Comparison of ENCODE assay signal across 25 cellular contexts in genomic region chr10:87875929-87876571, GRCh38. TPM values are rescaled to one million over a fixed set of nuclear protein-coding genes. Genes with fewer than 3 reads are reported as not detected.
DNase-seq lines count a peak whose midpoint lies in the region; ATAC-seq, FAIRE-seq and TF ChIP-seq lines count a peak whose summit lies in the region.
"Had no signal": no experiment of that assay in that cellular context is flagged by ENCODE, and none has a peak within 500 bp of the region (broad histone marks: within the 10 kb centered on the region; RNA-seq: fewer than 3 reads in every experiment).

No MANE protein-coding gene starts in this region.

- H3K9ac ChIP-seq in DND-41 (ENCODE audit: low read depth, low read length) (no peak overlapping the region), Loucy (ENCODE audit: low read depth, low read length, poor library complexity, severe bottlenecking) (peak overlapping the region; percentile 96)

- no peak for DNase-seq in DND-41
- peak; percentile 23 for DNase-seq in cerebellum (ENCODE audit: low spot score)
- DNase-seq in pancreas: no peak
- no peak for DNase-seq in NAMALWA (ENCODE audit: low spot score)
- DNase-seq in MV-4-11 (lab: John Stamatoyannopoulos, UW): no peak
- no peak for DNase-seq in NCI-H2107 treated with DMSO at 0.1 percent for 48 hours (lab: John Stamatoyannopoulos, UW; ENCODE audit: unreplicated experiment)
- DNase-seq: activated CD4-positive, alpha-beta T cell treated with anti-CD3 and anti-CD28 coated beads, Interleukin-2, amount 10 ng/mL, durations not matched to agents 7 days and 5 days; activated CD8-positive, alpha-beta memory T cell treated with anti-CD3 and anti-CD28 coated beads, Interleukin-2, amount 10 ng/mL, durations not matched to agents 7 days and 5 days; activated naive CD4-positive, alpha-beta T cell treated with anti-CD3 and anti-CD28 coated beads for 36 hours; anterior cingulate cortex; CD4-positive, alpha-beta memory T cell; DMS153; GDM1; left colon; naive thymus-derived CD4-positive, alpha-beta T cell; NCI-H1694; NCI-H2171; NCI-H524; NK-92 treated with Interleukin-12 subunit alpha and Interleukin-12 subunit beta, amount 100 ng/mL, for 24 hours; nucleus accumbens; testis had no signal

- H3K9me2 ChIP-seq in Loucy (replicated peaks; ENCODE audit: low read depth, low read length): no peaks in the 10 kb centered on the region

- peak; percentile 87 for FAIRE-seq in pancreas (lab: Jason Lieb, UNC)
- FAIRE-seq: endothelial cell of umbilical vein had no signal

- no peak overlapping the region for H2AFZ ChIP-seq in DND-41 (ENCODE audit: low read depth, low read length)
- no peak overlapping the region for H2AFZ ChIP-seq in Loucy (ENCODE audit: low read length)

- H3K4me3 ChIP-seq in DND-41 (ENCODE audit: low read depth in 1 of 2, low read length in 2 of 2): no peak overlapping the region
- peak overlapping the region; percentile 74 for H3K4me3 ChIP-seq in Loucy (ENCODE audit: low read length, poor library complexity, severe bottlenecking)
- no peak overlapping the region for H3K4me3 ChIP-seq in pancreas
- H3K4me3 ChIP-seq: testis had no signal

- peak overlapping the region; percentile 79; the same call in 1 of the 2 replicates for H3K4me2 ChIP-seq in DND-41 (ENCODE audit: insufficient read depth, low read length)
- H3K4me2 ChIP-seq in Loucy (ENCODE audit: low read depth, low read length, poor library complexity, severe bottlenecking): peak overlapping the region; percentile 85

- ATAC-seq in DND-41 (ENCODE audit: insufficient read depth, low read depth) (no peak), pancreas (peak in 3 of 4 donors; percentile 55 to 60 (median 60))
- ATAC-seq: activated CD8-positive, alpha-beta memory T cell treated with anti-CD3 and anti-CD28 coated beads, Interleukin-2, amount 10 ng/mL, durations not matched to agents 7 days and 5 days; left colon; naive thymus-derived CD4-positive, alpha-beta T cell; Panc1; stimulated activated effector memory CD8-positive, alpha-beta T cell treated with anti-CD3 and anti-CD28 coated beads, Interleukin-12 subunit alpha, Interleukin-12 subunit beta, amount 100 ng/mL, for 72 hours had no signal

- TF ChIP-seq CTCF in DND-41 (IDR thresholded peaks at IDR 0.05; ENCODE audit: borderline replicate concordance, extremely low read depth, low read length, poor library complexity, severe bottlenecking) (no peak), Loucy (conservative IDR thresholded peaks at IDR 0.05; ENCODE audit: low read length) (no peak), pancreas (IDR thresholded peaks at IDR 0.05) (no peak)

- peaks cover 25% of the 10 kb centered on the region; the same call in 1 of the 2 replicates for H3F3A ChIP-seq in Loucy (ENCODE audit: low read depth)

- H3K27ac ChIP-seq in DND-41 (ENCODE audit: low read length): no peak overlapping the region
- peak overlapping the region in 1 of 4 donors; percentile 15 for H3K27ac ChIP-seq in pancreas
- H3K27ac ChIP-seq: testis had no signal

- H3K4me1 ChIP-seq in DND-41 (ENCODE audit: insufficient read depth, low read length) (peaks cover 55% of the 10 kb centered on the region), Loucy (ENCODE audit: insufficient read depth, low read length, poor library complexity, severe bottlenecking) (peaks cover 81% of the 10 kb centered on the region), pancreas (peaks cover 25 to 42% (median 28%) of the 10 kb centered on the region in 3 donors)

- intact Hi-C loops in pancreas (cut with DNase I): no loop called here

- peaks cover 36% of the 10 kb centered on the region for H4K20me1 ChIP-seq in DND-41 (ENCODE audit: insufficient read depth, low read length)
- peaks cover 52% of the 10 kb centered on the region for H4K20me1 ChIP-seq in Loucy (ENCODE audit: insufficient read depth, low read length, poor library complexity, severe bottlenecking)

- WGBS in pancreas, 2 donors: 15% methylated on average over 4 of the region's 4 CpGs

- peaks cover 100% of the 10 kb centered on the region for H3K79me2 ChIP-seq in DND-41 (ENCODE audit: insufficient read depth, low read length)
- peaks cover 97% of the 10 kb centered on the region for H3K79me2 ChIP-seq in Loucy (ENCODE audit: insufficient read depth, low read length)

- peaks cover 4% of the 10 kb centered on the region for H3K9me3 ChIP-seq in DND-41 (ENCODE audit: insufficient read depth, low read length, severe bottlenecking)
- no peaks in the 10 kb centered on the region for H3K9me3 ChIP-seq in Loucy (ENCODE audit: insufficient read depth, low read depth, low read length)
- no peaks in the 10 kb centered on the region for H3K9me3 ChIP-seq in pancreas
- H3K9me3 ChIP-seq: testis had no signal

- peaks cover 89% of the 10 kb centered on the region for H3K36me3 ChIP-seq in DND-41 (ENCODE audit: insufficient read depth, low read length)
- peaks cover 11% of the 10 kb centered on the region for H3K36me3 ChIP-seq in Loucy (ENCODE audit: insufficient read depth, low read length)
- H3K36me3 ChIP-seq in pancreas: no peaks in the 10 kb centered on the region

- H3K27me3 ChIP-seq in DND-41 (ENCODE audit: insufficient read depth, low read length, poor library complexity) (no peaks in the 10 kb centered on the region), Loucy (ENCODE audit: insufficient read depth, low read length, poor library complexity, severe bottlenecking) (no peaks in the 10 kb centered on the region), pancreas (no peaks in the 10 kb centered on the region)
- H3K27me3 ChIP-seq: testis had no signal

RNA-seq across cellular contexts. Expression of gene PTEN, which starts 12.6 kb away (rescaled TPM):
- total RNA-seq in cerebellum (220 TPM), pancreas (10 to 100 TPM; 30.6 to 64.1 (median 46.0) TPM)
- 10 to 100 TPM; 19.2 to 19.3 TPM for polyA plus RNA-seq in pancreas

RNA-seq across cellular contexts. Expression of gene KLLN, which starts 12.7 kb away (rescaled TPM):
- total RNA-seq in cerebellum: 0.82 TPM
- under 1 TPM; 0.09 to 0.35 (median 0.26) TPM for total RNA-seq in pancreas
- polyA plus RNA-seq in pancreas: under 1 TPM; 0.23 TPM

RNA-seq across cellular contexts. Expression of gene ATAD1, which starts 58.0 kb away (rescaled TPM):
- total RNA-seq in cerebellum (57.8 TPM), pancreas (10 to 100 TPM; 12.8 to 23.4 (median 18.1) TPM)
- polyA plus RNA-seq in pancreas: 10 to 100 TPM in 1 of 2 donors, 1 to 10 TPM in 1; 3.6 to 11.8 TPM
